Comparison of ENCODE assay signal across 8 cellular contexts in genomic region chr22:41681616-41682015, GRCh38. TPM values are rescaled to one million over a fixed set of nuclear protein-coding genes. Genes with fewer than 3 reads are reported as not detected.
DNase-seq lines count a peak whose midpoint lies in the region; ATAC-seq, FAIRE-seq and TF ChIP-seq lines count a peak whose summit lies in the region.

No MANE protein-coding gene starts in this region.

- no peaks in the 10 kb centered on the region for H3K27me3 ChIP-seq in Caco-2 (replicated peaks; ENCODE audit: control insufficient read depth, insufficient read depth, low read length)
- no peaks in the 10 kb centered on the region for H3K27me3 ChIP-seq in effector memory CD4-positive, alpha-beta T cell (replicated peaks; ENCODE audit: control insufficient read depth, insufficient read depth, low read length, poor library complexity, severe bottlenecking)

- peak overlapping the region; percentile 87 for H3K27ac ChIP-seq in RWPE1
- H3K27ac ChIP-seq in effector memory CD4-positive, alpha-beta T cell (ENCODE audit: insufficient read depth, low read length, poor library complexity, severe bottlenecking), result peak overlapping the region; percentile 84

- H3K9me3 Mint-ChIP-seq in Caco-2 (ENCODE audit: unreplicated experiment), result no peaks in the 10 kb centered on the region
- no peaks in the 10 kb centered on the region for H3K9me3 Mint-ChIP-seq in naive thymus-derived CD8-positive, alpha-beta T cell

- no peaks in the 10 kb centered on the region for H3K27me3 Mint-ChIP-seq in Caco-2 (ENCODE audit: insufficient read depth, unreplicated experiment)
- no peaks in the 10 kb centered on the region for H3K27me3 Mint-ChIP-seq in naive thymus-derived CD8-positive, alpha-beta T cell

- CTCF ChIA-PET in Caco-2 (lab: Charles Lee), result no interaction called here
- CTCF ChIA-PET in RWPE1 (lab: Yijun Ruan, JAX), result no interaction called here

- H3K36me3 ChIP-seq in Caco-2 (ENCODE audit: control insufficient read depth, insufficient read depth, low read length), result no peaks in the 10 kb centered on the region; the same call in none of the 2 replicates
- H3K36me3 ChIP-seq in effector memory CD4-positive, alpha-beta T cell (ENCODE audit: control insufficient read depth, insufficient read depth, low read length), result peaks cover 30% of the 10 kb centered on the region

- intact Hi-C loops in Caco-2 (cut with micrococcal nuclease; ENCODE audit: unreplicated experiment), result no loop called here

- H3K4me3 Mint-ChIP-seq in Caco-2 (ENCODE audit: unreplicated experiment), result peak overlapping the region; percentile 82
- H3K4me3 Mint-ChIP-seq in naive thymus-derived CD8-positive, alpha-beta T cell, result peak overlapping the region; percentile 91 to 99 (median 97)

- TF ChIP-seq CTCF in Caco-2 (IDR thresholded peaks at IDR 0.05; ENCODE audit: insufficient read depth in 1 of 2, low read depth in 1 of 2, low read length in 1 of 2, severe bottlenecking in 1 of 2, unreplicated experiment in 1 of 2) (no peak), RWPE1 (conservative IDR thresholded peaks at IDR 0.05; ENCODE audit: low read depth) (no peak)

- DNase-seq in Caco-2, result no peak
- no peak for DNase-seq in RWPE1 (ENCODE audit: low spot score)
- DNase-seq in effector memory CD4-positive, alpha-beta T cell, result no peak
- DNase-seq in naive thymus-derived CD8-positive, alpha-beta T cell, result peak in 4 of 10 donors; percentile 20 to 33 (median 28)
- no peak for DNase-seq in HTR-8/SVneo (ENCODE audit: insufficient read length, low spot score)
- DNase-seq in NCI-H1417 treated with DMSO at 0.1 percent for 48 hours (lab: John Stamatoyannopoulos, UW), result no peak

- POLR2A ChIA-PET in Caco-2 (lab: Charles Lee), result interaction anchor here (0.5 kb wide), 1 partner anchor 21 kb away, joined by 9 read pairs; no protein-coding TSS in a partner anchor
- POLR2A ChIA-PET in RWPE1 (lab: Yijun Ruan, JAX; ENCODE audit: low non-redundant PET), result no interaction called here
- POLR2A ChIA-PET in naive thymus-derived CD8-positive, alpha-beta T cell (lab: Charles Lee), result interaction anchor here (0.7 to 0.8 kb wide), 3 partner anchors 11 to 388 kb away, joined by 3 to 4 read pairs (median 3); no protein-coding TSS in a partner anchor

- peaks cover 45% of the 10 kb centered on the region for H3K36me3 Mint-ChIP-seq in Caco-2 (ENCODE audit: insufficient read depth, unreplicated experiment)
- H3K36me3 Mint-ChIP-seq in naive thymus-derived CD8-positive, alpha-beta T cell, result peaks cover 0 to 43% (median 4%) of the 10 kb centered on the region in 3 donors

- H3K4me3 ChIP-seq in Caco-2 (ENCODE audit: low read depth, low read length), result peak overlapping the region; percentile 62
- peak overlapping the region; percentile 77 for H3K4me3 ChIP-seq in effector memory CD4-positive, alpha-beta T cell (ENCODE audit: insufficient read depth, low read depth, low read length, poor library complexity, severe bottlenecking)

- no peak for FAIRE-seq in HTR-8/SVneo (lab: Jason Lieb, UNC)

- peak; percentile 12 to 29 for ATAC-seq in naive thymus-derived CD8-positive, alpha-beta T cell
- ATAC-seq in HG02870 (IDR thresholded peaks at IDR 0.05; ENCODE audit: unreplicated experiment) (no peak), GM18870 (IDR thresholded peaks at IDR 0.05; ENCODE audit: unreplicated experiment) (no peak)

- H3K4me1 ChIP-seq in Caco-2, result no peaks in the 10 kb centered on the region
- peaks cover 4% of the 10 kb centered on the region for H3K4me1 ChIP-seq in effector memory CD4-positive, alpha-beta T cell (ENCODE audit: control insufficient read depth, insufficient read depth, low read length, poor library complexity, severe bottlenecking)

- TSS peak; percentile 43 for BruUV-seq in Caco-2 (replicated peaks; lab: Mats Ljungman, UMichigan)

- H3K27ac Mint-ChIP-seq in Caco-2 (ENCODE audit: unreplicated experiment), result peak overlapping the region; percentile 92
- H3K27ac Mint-ChIP-seq in naive thymus-derived CD8-positive, alpha-beta T cell, result peak overlapping the region in 9 of 10 donors; percentile 75 to 100 (median 98)

- H3K9me3 ChIP-seq in Caco-2, result no peaks in the 10 kb centered on the region
- H3K9me3 ChIP-seq in effector memory CD4-positive, alpha-beta T cell (ENCODE audit: control insufficient read depth, low read length), result no peaks in the 10 kb centered on the region

- no peaks in the 10 kb centered on the region for H3K4me1 Mint-ChIP-seq in Caco-2 (ENCODE audit: low read depth, unreplicated experiment)
- peaks cover 13 to 51% (median 41%) of the 10 kb centered on the region in 4 donors for H3K4me1 Mint-ChIP-seq in naive thymus-derived CD8-positive, alpha-beta T cell

RNA-seq across cellular contexts. Expression of gene SNU13, which starts 7.1 kb away (rescaled TPM):
- total RNA-seq in Caco-2 (2022), result 172 and 187 TPM in 2 replicates
- total RNA-seq in naive thymus-derived CD8-positive, alpha-beta T cell, result 100 to 1,000 TPM; 117 to 127 TPM
- polyA plus RNA-seq in naive thymus-derived CD8-positive, alpha-beta T cell, result 100 to 1,000 TPM; 226 to 309 (median 285) TPM

RNA-seq across cellular contexts. Expression of gene MEI1, which starts 17.7 kb away (rescaled TPM):
- not detected in 2 replicates for total RNA-seq in Caco-2 (2022)
- 10 to 100 TPM; 52.9 to 62.8 TPM for total RNA-seq in naive thymus-derived CD8-positive, alpha-beta T cell
- polyA plus RNA-seq in naive thymus-derived CD8-positive, alpha-beta T cell, result 100 to 1,000 TPM in 1 of 3 donors, 10 to 100 TPM in 2; 89.5 to 153 (median 98.3) TPM

Comparison
In these comparisons a context has a peak if more than half of its experiments do, and no peak if none do; other contexts are left out.
1. ATAC-seq: peak in naive thymus-derived CD8-positive, alpha-beta T cell (2 of 2); none in HG02870 (single experiment) and GM18870 (single experiment).
2. RNA of gene MEI1, which starts 17.7 kb away (total RNA-seq): 52.9 to 62.8 TPM in naive thymus-derived CD8-positive, alpha-beta T cell; not detected in Caco-2; every median in the first group is over 10 times any median in the second.